In the genomic region with DNA sequence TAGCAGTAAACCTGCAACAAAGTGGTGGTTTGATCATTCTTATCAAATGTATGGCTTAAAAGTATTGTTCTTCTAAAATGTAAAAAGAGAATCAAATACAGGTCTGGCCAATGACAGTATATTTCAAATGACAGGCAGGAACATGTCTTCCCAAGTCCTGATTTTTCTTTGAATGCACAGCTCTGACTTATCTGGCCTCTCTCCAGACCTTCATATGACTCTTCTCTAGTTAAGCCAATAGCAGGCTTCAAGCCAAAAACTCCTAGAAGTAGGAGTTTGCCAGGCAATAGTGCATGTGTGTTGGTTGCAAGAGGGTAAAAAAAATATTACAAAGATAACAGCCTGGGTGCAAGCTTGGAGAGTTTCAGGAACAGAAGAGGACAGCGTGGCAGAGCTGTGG, we compare ENCODE assay signal across 13 cellular contexts.
DNase-seq lines count a peak whose midpoint lies in the region; ATAC-seq lines count a peak whose summit lies in the region.
"Had no signal": no experiment of that assay in that cellular context is flagged by ENCODE, and none has a peak within 500 bp of the region (broad histone marks: within the 10 kb centered on the region; RNA-seq: fewer than 3 reads in every experiment).

No MANE protein-coding gene starts in this region.

- DNase-seq in NCI-H2107 (lab: John Stamatoyannopoulos, UW), result peak; percentile 16
- DNase-seq in NCI-H2107 treated with DMSO at 0.1 percent for 48 hours (lab: John Stamatoyannopoulos, UW; ENCODE audit: unreplicated experiment), result no peak
- peak; percentile 77 for DNase-seq in NCI-H446 treated with DMSO at 0.1 percent for 48 hours (lab: John Stamatoyannopoulos, UW)
- peak; percentile 54 for DNase-seq in dermis blood vessel endothelial cell
- peak; percentile 17 for DNase-seq in pulmonary artery endothelial cell (ENCODE audit: low read depth, low spot score)
- DNase-seq in activated CD4-positive, alpha-beta T cell treated with anti-CD3 and anti-CD28 coated beads, Interleukin-2, amount 50 U/mL, for 4 hours, result no peak
- no peak for DNase-seq in NCI-H524 (lab: John Stamatoyannopoulos, UW)
- DNase-seq: effector CD8-positive, alpha-beta T cell; GOT3; posterior cingulate gyrus; stimulated activated CD4-positive, alpha-beta T cell treated with anti-CD3 and anti-CD28 coated beads, Interleukin-1b, Interleukin-23, amount 100 ng/mL, for 48 hours had no signal

- no peak for ATAC-seq in HG03571 (IDR thresholded peaks at IDR 0.05; ENCODE audit: unreplicated experiment)
- ATAC-seq: GM12878 had no signal

Comparison
In these comparisons a context has a peak if more than half of its experiments do, and no peak if none do; other contexts are left out.
1. DNase-seq: peak in NCI-H2107 (single experiment), NCI-H446 treated with DMSO at 0.1 percent for 48 hours (single experiment), dermis blood vessel endothelial cell (single experiment) and pulmonary artery endothelial cell (single experiment); none in NCI-H2107 treated with DMSO at 0.1 percent for 48 hours (single experiment), activated CD4-positive, alpha-beta T cell treated with anti-CD3 and anti-CD28 coated beads, Interleukin-2, amount 50 U/mL, for 4 hours (0 of 2) and NCI-H524 (0 of 2).